In genomic region chr1:28518745-28519341, GRCh38 we compare ENCODE assay signal across 8 cellular contexts. TPM values are rescaled to one million over a fixed set of nuclear protein-coding genes. Genes with fewer than 3 reads are reported as not detected.
A peak's percentile ranks its signal among the peaks of the same experiment; 100 is the strongest.
DNase-seq lines count a peak whose midpoint lies in the region; ATAC-seq and TF ChIP-seq lines count a peak whose summit lies in the region.

No MANE protein-coding gene starts in this region.

- H3K27ac Mint-ChIP-seq in natural killer cell treated with Interleukin-12 subunit alpha and Interleukin-12 subunit beta and Interleukin-15 and Interleukin-18, amount 100 ng/mL, for 72 hours: peak overlapping the region; percentile 62 to 81

- H3K27ac ChIP-seq in SJSA1: peak overlapping the region; percentile 88

- peak overlapping the region; percentile 96 for H3K4me3 Mint-ChIP-seq in natural killer cell treated with Interleukin-12 subunit alpha and Interleukin-12 subunit beta and Interleukin-15 and Interleukin-18, amount 100 ng/mL, for 72 hours

- H3K36me3 Mint-ChIP-seq in natural killer cell treated with Interleukin-12 subunit alpha and Interleukin-12 subunit beta and Interleukin-15 and Interleukin-18, amount 100 ng/mL, for 72 hours: peaks cover 7% of the 10 kb centered on the region

- peaks cover 56% of the 10 kb centered on the region for H3K36me3 ChIP-seq in SJSA1

- no peaks in the 10 kb centered on the region for H3K27me3 Mint-ChIP-seq in natural killer cell treated with Interleukin-12 subunit alpha and Interleukin-12 subunit beta and Interleukin-15 and Interleukin-18, amount 100 ng/mL, for 72 hours

- ATAC-seq in natural killer cell treated with Interleukin-12 subunit alpha and Interleukin-12 subunit beta and Interleukin-15 and Interleukin-18, amount 100 ng/mL, for 72 hours: peak; percentile 54 to 72
- no peak for ATAC-seq in HG03469 (IDR thresholded peaks at IDR 0.05; ENCODE audit: unreplicated experiment)

- peaks cover 28 to 31% of the 10 kb centered on the region in 2 donors for H3K4me1 Mint-ChIP-seq in natural killer cell treated with Interleukin-12 subunit alpha and Interleukin-12 subunit beta and Interleukin-15 and Interleukin-18, amount 100 ng/mL, for 72 hours (ENCODE audit: low read depth in 2 of 2)

- peaks cover 12% of the 10 kb centered on the region for H3K27me3 ChIP-seq in SJSA1 (replicated peaks)

- POLR2A ChIA-PET in HEK293T (lab: Yijun Ruan, JAX): interaction anchor here (0.9 to 6.2 kb wide), 3 partner anchors 11 to 104 kb away, joined by 4 to 37 read pairs (median 7); partner anchors contain the start of gene RCC1

- H3K4me1 ChIP-seq in SJSA1 (replicated peaks): peaks cover 24% of the 10 kb centered on the region

- H3K9me3 ChIP-seq in SJSA1 (replicated peaks): no peaks in the 10 kb centered on the region; the same call in 1 of the 2 replicates

- H3K4me3 ChIP-seq in SJSA1: peak overlapping the region; percentile 92

- DNase-seq in EH (ENCODE audit: low read depth) (peak; percentile 35), HEK293T (ENCODE audit: extremely low spot score) (no peak), SJSA1 (ENCODE audit: low read depth in 1 of 2, low spot score in 2 of 2) (no peak), dermis blood vessel endothelial cell (peak; percentile 31), NCI-H510A (lab: John Stamatoyannopoulos, UW) (no peak), H4 (ENCODE audit: low spot score) (no peak)
- DNase-seq in natural killer cell treated with Interleukin-12 subunit alpha and Interleukin-12 subunit beta and Interleukin-15 and Interleukin-18, amount 100 ng/mL, for 72 hours (ENCODE audit: low spot score): peak; percentile 68

- H3K9me3 Mint-ChIP-seq in natural killer cell treated with Interleukin-12 subunit alpha and Interleukin-12 subunit beta and Interleukin-15 and Interleukin-18, amount 100 ng/mL, for 72 hours: no peaks in the 10 kb centered on the region

- CTCF ChIA-PET in HEK293T (lab: Yijun Ruan, JAX): interaction anchor here (0.8 kb wide), 1 partner anchor 24 kb away, joined by 4 read pairs; no protein-coding TSS in a partner anchor

TF ChIP-seq in HEK293T, 16 proteins besides CTCF, POLR2A, EP300 and RAD21:
- TF ChIP-seq BHLHE40 (IDR thresholded peaks at IDR 0.05; ENCODE audit: borderline replicate concordance) (no peak), L3MBTL2 (conservative IDR thresholded peaks at IDR 0.05) (peak; percentile 85), TARDBP (IDR thresholded peaks at IDR 0.05) (no peak), ELF4 (IDR thresholded peaks at IDR 0.05) (no peak), LEF1 (IDR thresholded peaks at IDR 0.05; ENCODE audit: borderline replicate concordance) (no peak), HDGF (IDR thresholded peaks at IDR 0.05; ENCODE audit: borderline replicate concordance) (peak; percentile 79; the same call in 1 of the 2 replicates), PKNOX1 (IDR thresholded peaks at IDR 0.05) (no peak)
TF ChIP-seq in HEK293T: peak in this region for 2.

RNA-seq across cellular contexts. Expression of gene RCC1, which starts 13.0 kb away (rescaled TPM):
- 52.7 and 64.3 TPM in 2 replicates for total RNA-seq in SJSA1 (2014; rRNA removed; shearing (Covaris generic))
- total RNA-seq in dermis blood vessel endothelial cell: 54.5 and 99.4 TPM in 2 replicates
- total RNA-seq in natural killer cell treated with Interleukin-12 subunit alpha and Interleukin-12 subunit beta and Interleukin-15 and Interleukin-18, amount 100 ng/mL, for 72 hours: 100 to 1,000 TPM in 1 of 2 donors, 10 to 100 TPM in 1; 57.1 to 153 TPM
- total RNA-seq in H4 (2014; rRNA removed; shearing (Covaris generic)): 63.2 and 65.6 TPM in 2 replicates

RNA-seq across cellular contexts. Expression of gene TRNAU1AP, which starts 34.0 kb away (rescaled TPM):
- 17.4 and 26.1 TPM in 2 replicates for total RNA-seq in SJSA1 (2014; rRNA removed; shearing (Covaris generic))
- total RNA-seq in dermis blood vessel endothelial cell: 20.6 and 28.2 TPM in 2 replicates
- 10 to 100 TPM; 43.1 to 44.3 TPM for total RNA-seq in natural killer cell treated with Interleukin-12 subunit alpha and Interleukin-12 subunit beta and Interleukin-15 and Interleukin-18, amount 100 ng/mL, for 72 hours
- 25.6 and 25.8 TPM in 2 replicates for total RNA-seq in H4 (2014; rRNA removed; shearing (Covaris generic))

Comparison
In these comparisons a context has a peak if more than half of its experiments do, and no peak if none do; other contexts are left out.
1. DNase-seq: peak in EH (single experiment), dermis blood vessel endothelial cell (single experiment) and natural killer cell treated with Interleukin-12 subunit alpha and Interleukin-12 subunit beta and Interleukin-15 and Interleukin-18, amount 100 ng/mL, for 72 hours (single experiment); none in HEK293T (single experiment), SJSA1 (0 of 2), NCI-H510A (single experiment) and H4 (single experiment).